1 cellular context compared by ENCODE assay signal in genomic region chr7:127845497-127846214, GRCh38.
TF ChIP-seq lines count a peak whose summit lies in the region.

No MANE protein-coding gene starts in this region.

TF ChIP-seq in WTC11, 78 proteins besides CTCF, POLR2A, EP300 and RAD21 (continued from another document):
- TF ChIP-seq AR (CRISPR knock-in tag; IDR thresholded peaks at IDR 0.05) (no peak), ZNF121 (CRISPR knock-in tag; IDR thresholded peaks at IDR 0.05) (no peak), PRRX2 (CRISPR knock-in tag; IDR thresholded peaks at IDR 0.05) (no peak), TCF7 (CRISPR knock-in tag; IDR thresholded peaks at IDR 0.05; ENCODE audit: low read depth) (no peak)
- TF ChIP-seq, protein P1, sequence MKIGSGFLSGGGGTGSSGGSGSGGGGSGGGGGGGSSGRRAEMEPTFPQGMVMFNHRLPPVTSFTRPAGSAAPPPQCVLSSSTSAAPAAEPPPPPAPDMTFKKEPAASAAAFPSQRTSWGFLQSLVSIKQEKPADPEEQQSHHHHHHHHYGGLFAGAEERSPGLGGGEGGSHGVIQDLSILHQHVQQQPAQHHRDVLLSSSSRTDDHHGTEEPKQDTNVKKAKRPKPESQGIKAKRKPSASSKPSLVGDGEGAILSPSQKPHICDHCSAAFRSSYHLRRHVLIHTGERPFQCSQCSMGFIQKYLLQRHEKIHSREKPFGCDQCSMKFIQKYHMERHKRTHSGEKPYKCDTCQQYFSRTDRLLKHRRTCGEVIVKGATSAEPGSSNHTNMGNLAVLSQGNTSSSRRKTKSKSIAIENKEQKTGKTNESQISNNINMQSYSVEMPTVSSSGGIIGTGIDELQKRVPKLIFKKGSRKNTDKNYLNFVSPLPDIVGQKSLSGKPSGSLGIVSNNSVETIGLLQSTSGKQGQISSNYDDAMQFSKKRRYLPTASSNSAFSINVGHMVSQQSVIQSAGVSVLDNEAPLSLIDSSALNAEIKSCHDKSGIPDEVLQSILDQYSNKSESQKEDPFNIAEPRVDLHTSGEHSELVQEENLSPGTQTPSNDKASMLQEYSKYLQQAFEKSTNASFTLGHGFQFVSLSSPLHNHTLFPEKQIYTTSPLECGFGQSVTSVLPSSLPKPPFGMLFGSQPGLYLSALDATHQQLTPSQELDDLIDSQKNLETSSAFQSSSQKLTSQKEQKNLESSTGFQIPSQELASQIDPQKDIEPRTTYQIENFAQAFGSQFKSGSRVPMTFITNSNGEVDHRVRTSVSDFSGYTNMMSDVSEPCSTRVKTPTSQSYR (CRISPR knock-in tag; IDR thresholded peaks at IDR 0.05): no peak
TF ChIP-seq in WTC11: peak in this region for 0.
